ENCODE assay signal across 8 cellular contexts in the genomic region with DNA sequence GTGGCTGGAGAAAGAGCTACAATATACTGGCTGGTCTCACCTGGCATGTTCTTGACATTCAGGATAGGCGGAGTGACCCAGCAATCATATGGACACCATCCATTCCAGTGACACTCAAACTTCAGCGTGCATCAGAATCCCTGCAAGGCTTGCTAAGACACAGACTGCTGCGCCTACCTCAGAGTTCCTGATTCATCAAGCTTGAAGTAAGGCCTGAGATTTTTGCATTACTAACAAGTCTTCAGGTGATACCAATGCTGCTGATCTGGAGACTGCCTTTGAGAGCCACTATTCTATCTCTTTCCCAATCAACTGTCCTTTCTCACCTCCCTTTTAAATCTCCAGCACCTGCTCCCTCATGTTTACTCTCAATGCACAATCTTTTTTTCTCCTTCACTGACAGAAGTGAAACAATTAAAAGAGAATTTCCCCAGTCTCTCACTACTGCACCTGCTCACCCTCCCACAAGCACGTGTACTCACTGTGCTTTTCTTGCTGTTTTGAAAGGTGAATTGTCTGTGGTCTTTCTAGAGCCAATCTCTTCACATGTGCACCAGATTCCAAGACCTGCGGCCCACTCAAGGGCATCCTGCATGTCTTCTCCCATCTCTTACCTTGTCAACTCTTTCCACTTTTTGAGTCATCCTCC.
DNase-seq lines count a peak whose midpoint lies in the region; ATAC-seq and TF ChIP-seq lines count a peak whose summit lies in the region.
"Not testable (repeated sequence)": the region's sequence is repeated elsewhere in the genome, so short reads cannot be mapped to it uniquely, and the experiment has no call there.

No MANE protein-coding gene starts in this region.

- TF ChIP-seq CTCF in GM12865 (IDR thresholded peaks at IDR 0.05; ENCODE audit: insufficient read depth, low read depth, low read length, missing control alignments), result not testable (repeated sequence)

- not testable (repeated sequence) for H3K4me3 ChIP-seq in GM12865 (ENCODE audit: low read depth, low read length)

- H3K27me3 Mint-ChIP-seq in activated T-helper 17 cell treated with anti-CD3 and anti-CD28 coated beads, Interleukin-2, amount 50 U/mL, for 72 hours, result not testable (repeated sequence)

- not testable (repeated sequence) for H3K4me1 Mint-ChIP-seq in activated T-helper 17 cell treated with anti-CD3 and anti-CD28 coated beads, Interleukin-2, amount 50 U/mL, for 72 hours

- H3K27ac Mint-ChIP-seq in activated T-helper 17 cell treated with anti-CD3 and anti-CD28 coated beads, Interleukin-2, amount 50 U/mL, for 72 hours, result peak overlapping the region; percentile 34

- H3K36me3 Mint-ChIP-seq in activated T-helper 17 cell treated with anti-CD3 and anti-CD28 coated beads, Interleukin-2, amount 50 U/mL, for 72 hours (ENCODE audit: low read depth), result not testable (repeated sequence)

- peaks cover 13% of the 10 kb centered on the region for H3K9me3 Mint-ChIP-seq in activated T-helper 17 cell treated with anti-CD3 and anti-CD28 coated beads, Interleukin-2, amount 50 U/mL, for 72 hours

- peak; percentile 78 for ATAC-seq in GM18873 (IDR thresholded peaks at IDR 0.05; ENCODE audit: low FRiP score, unreplicated experiment)
- ATAC-seq in GM19468 (IDR thresholded peaks at IDR 0.05; ENCODE audit: extremely low read depth, unreplicated experiment), result peak; percentile 51
- peak; percentile 57 for ATAC-seq in HG02623 (IDR thresholded peaks at IDR 0.05; ENCODE audit: unreplicated experiment)
- peak; percentile 90 for ATAC-seq in HG03025 (IDR thresholded peaks at IDR 0.05; ENCODE audit: low FRiP score, unreplicated experiment)
- ATAC-seq in HG03432 (IDR thresholded peaks at IDR 0.05; ENCODE audit: unreplicated experiment), result peak; percentile 64
- ATAC-seq in activated T-helper 17 cell treated with anti-CD3 and anti-CD28 coated beads, Interleukin-2, amount 50 U/mL, for 72 hours (replicated peaks), result peak; percentile 35

- peak; percentile 36 for DNase-seq in GM12865 (ENCODE audit: low read depth)
- peak; percentile 15 for DNase-seq in NCI-H146 treated with DMSO at 0.1 percent for 48 hours (lab: John Stamatoyannopoulos, UW; ENCODE audit: unreplicated experiment)

- not testable (repeated sequence) for H3K4me3 Mint-ChIP-seq in activated T-helper 17 cell treated with anti-CD3 and anti-CD28 coated beads, Interleukin-2, amount 50 U/mL, for 72 hours

Comparison
In these comparisons a context has a peak if more than half of its experiments do, and no peak if none do; other contexts are left out.
1. ATAC-seq: peak in every context shown above with its lines; median percentile 90 in HG03025; 78 in GM18873; 64 in HG03432; 57 in HG02623; 51 in GM19468; 35 in activated T-helper 17 cell treated with anti-CD3 and anti-CD28 coated beads, Interleukin-2, amount 50 U/mL, for 72 hours.